27 cellular contexts compared by ENCODE assay signal in genomic region chr18:59561596-59561995, GRCh38.
"Had no signal": no experiment of that assay in that cellular context is flagged by ENCODE, and none has a peak within 500 bp of the region (broad histone marks: within the 10 kb centered on the region; RNA-seq: fewer than 3 reads in every experiment).

No MANE protein-coding gene starts in this region.

- H3K36me3 Mint-ChIP-seq: activated naive CD8-positive, alpha-beta T cell had no signal

- H3K27me3 ChIP-seq: body of pancreas, colonic mucosa had no signal

- H3K27ac Mint-ChIP-seq: activated CD8-positive, alpha-beta T cell treated with anti-CD3 and anti-CD28 coated beads for 36 hours; activated naive CD8-positive, alpha-beta T cell; activated T-helper 17 cell treated with anti-CD3 and anti-CD28 coated beads, Interleukin-2, amount 50 U/mL, for 72 hours; dendritic cell treated with granulocyte-macrophage colony-stimulating factor and Interleukin-4, amounts not matched to agents 40 ng/mL and 50 ng/mL, for 4 days; endodermal cell; WTC11 had no signal

- H3K4me3 ChIP-seq: body of pancreas, colonic mucosa, dorsolateral prefrontal cortex had no signal

- ATAC-seq: activated CD8-positive, alpha-beta T cell treated with anti-CD3 and anti-CD28 coated beads for 36 hours; activated T-cell treated with anti-CD3 and anti-CD28 coated beads, Interleukin-2, amount 50 U/mL, for 4 hours; activated T-helper 17 cell treated with anti-CD3 and anti-CD28 coated beads, Interleukin-2, amount 50 U/mL, for 72 hours; body of pancreas; esophagus mucosa; WTC11 had no signal

- H3K9me3 ChIP-seq: body of pancreas, colonic mucosa had no signal

- H3K27me3 Mint-ChIP-seq: dendritic cell treated with granulocyte-macrophage colony-stimulating factor and Interleukin-4, amounts not matched to agents 40 ng/mL and 50 ng/mL, for 4 days had no signal

- H3K4me3 Mint-ChIP-seq: activated CD8-positive, alpha-beta T cell treated with anti-CD3 and anti-CD28 coated beads for 36 hours; activated naive CD8-positive, alpha-beta T cell; activated T-cell treated with anti-CD3 and anti-CD28 coated beads, Interleukin-2, amount 50 U/mL, for 4 hours; activated T-helper 17 cell treated with anti-CD3 and anti-CD28 coated beads, Interleukin-2, amount 50 U/mL, for 72 hours; dendritic cell treated with granulocyte-macrophage colony-stimulating factor and Interleukin-4, amounts not matched to agents 40 ng/mL and 50 ng/mL, for 4 days; endodermal cell; WTC11 had no signal

- H3K36me3 ChIP-seq: colonic mucosa had no signal

- DNase-seq: activated CD4-positive, alpha-beta T cell treated with anti-CD3 and anti-CD28 coated beads for 1 hour; activated CD4-positive, alpha-beta T cell treated with anti-CD3 and anti-CD28 coated beads for 48 hours; activated CD4-positive, alpha-beta T cell treated with anti-CD3 and anti-CD28 coated beads, Interleukin-2, amount 50 U/mL, for 1 hour; activated CD4-positive, alpha-beta T cell treated with anti-CD3 and anti-CD28 coated beads, Interleukin-2, amount 50 U/mL, for 48 hours; activated CD8-positive, alpha-beta memory T cell treated with anti-CD3 and anti-CD28 coated beads for 24 hours; activated CD8-positive, alpha-beta T cell treated with anti-CD3 and anti-CD28 coated beads for 36 hours; activated effector memory CD4-positive, alpha-beta T cell treated with Interleukin-2 at 50 U/mL for 16 hours; activated gamma-delta T cell treated with Interleukin-2 at 50 U/mL for 16 hours; activated naive CD4-positive, alpha-beta T cell treated with anti-CD3 and anti-CD28 coated beads, Interleukin-2, amount 50 U/mL, for 16 hours; activated naive CD4-positive, alpha-beta T cell treated with Interleukin-2 at 50 U/mL for 16 hours; activated T-cell treated with anti-CD3 and anti-CD28 coated beads, Interleukin-2, amount 50 U/mL, for 4 hours; amygdala; aorta; body of pancreas; caudate nucleus; colonic mucosa; dorsolateral prefrontal cortex; effector memory CD4-positive, alpha-beta T cell; endodermal cell; head of caudate nucleus; T-helper 1 cell; T-helper 2 cell had no signal

- H3K4me1 Mint-ChIP-seq: activated T-helper 17 cell treated with anti-CD3 and anti-CD28 coated beads, Interleukin-2, amount 50 U/mL, for 72 hours; endodermal cell had no signal

- H3K27ac ChIP-seq: body of pancreas, colonic mucosa, dorsolateral prefrontal cortex had no signal
